ENCODE assay signal across 1 cellular context in genomic region chr3:69770976-69771634, GRCh38.
TF ChIP-seq lines count a peak whose summit lies in the region.

No MANE protein-coding gene starts in this region.

TF ChIP-seq in A549, 52 proteins besides CTCF, POLR2A, EP300 and RAD21 (continued from another document):
- no peak for TF ChIP-seq HMGXB4 (CRISPR knock-in tag; IDR thresholded peaks at IDR 0.05; ENCODE audit: borderline replicate concordance)
- TF ChIP-seq E2F6 (IDR thresholded peaks at IDR 0.05; ENCODE audit: borderline replicate concordance, low read depth), result no peak
- TF ChIP-seq HOXB5 (CRISPR knock-in tag; IDR thresholded peaks at IDR 0.05), result no peak
- no peak for TF ChIP-seq CBX8 (IDR thresholded peaks at IDR 0.05)
- TF ChIP-seq SMC3 (IDR thresholded peaks at IDR 0.05), result no peak
- no peak for TF ChIP-seq ZSCAN20 (CRISPR knock-in tag; IDR thresholded peaks at IDR 0.05)
- no peak for TF ChIP-seq PBX3 (IDR thresholded peaks at IDR 0.05)
- TF ChIP-seq CEBPB (IDR thresholded peaks at IDR 0.05), result no peak
- no peak for TF ChIP-seq ESRRA (IDR thresholded peaks at IDR 0.05; ENCODE audit: borderline replicate concordance, low read length)
- TF ChIP-seq FOXS1 (CRISPR knock-in tag; IDR thresholded peaks at IDR 0.05), result no peak
- no peak for TF ChIP-seq RNF2 (IDR thresholded peaks at IDR 0.05; ENCODE audit: borderline replicate concordance, low read depth)
- TF ChIP-seq PHF8 (IDR thresholded peaks at IDR 0.05; ENCODE audit: borderline replicate concordance, low read depth), result no peak
- TF ChIP-seq HDAC2 (IDR thresholded peaks at IDR 0.05), result no peak
- TF ChIP-seq SREBF2 (IDR thresholded peaks at IDR 0.05), result no peak
- no peak for TF ChIP-seq BHLHE40 (IDR thresholded peaks at IDR 0.05; ENCODE audit: low read depth, low read length)
- no peak for TF ChIP-seq ZNF302 (CRISPR knock-in tag; IDR thresholded peaks at IDR 0.05)
TF ChIP-seq in A549: peak in this region for 0.
